15 cellular contexts compared by ENCODE assay signal in genomic region chr14:62029569-62029924, GRCh38.
DNase-seq lines count a peak whose midpoint lies in the region; ATAC-seq and TF ChIP-seq lines count a peak whose summit lies in the region.
"Had no signal": no experiment of that assay in that cellular context is flagged by ENCODE, and none has a peak within 500 bp of the region (broad histone marks: within the 10 kb centered on the region; RNA-seq: fewer than 3 reads in every experiment).

No MANE protein-coding gene starts in this region.

- TF ChIP-seq POLR2A in gastroesophageal sphincter (IDR thresholded peaks at IDR 0.05), result no peak

- H3K4me3 Mint-ChIP-seq in natural killer cell, result no peak overlapping the region
- no peak overlapping the region for H3K4me3 Mint-ChIP-seq in activated CD8-positive, alpha-beta T cell treated with anti-CD3 and anti-CD28 coated beads for 36 hours

- H3K9me3 ChIP-seq in gastroesophageal sphincter, result peaks cover 0 to 6% (median 0%) of the 10 kb centered on the region in 3 donors

- no peaks in the 10 kb centered on the region for H3K4me1 ChIP-seq in gastroesophageal sphincter
- H3K4me1 ChIP-seq: breast epithelium had no signal

- peak; percentile 78 for ATAC-seq in GM18499 (IDR thresholded peaks at IDR 0.05; ENCODE audit: insufficient read depth, unreplicated experiment)
- ATAC-seq in GM21367 (IDR thresholded peaks at IDR 0.05; ENCODE audit: unreplicated experiment), result peak; percentile 57
- ATAC-seq in HG02938 (IDR thresholded peaks at IDR 0.05; ENCODE audit: unreplicated experiment), result peak; percentile 66
- no peak for ATAC-seq in natural killer cell
- ATAC-seq in gastroesophageal sphincter, result no peak
- ATAC-seq in activated CD8-positive, alpha-beta T cell treated with anti-CD3 and anti-CD28 coated beads for 36 hours, result no peak
- ATAC-seq: stimulated activated memory B cell treated with anti-CD40 and anti-IgM and Interleukin-4, amounts not matched to agents 10 μg/mL and 1 μg/mL and 100 μg/mL, for 72 hours had no signal

- WGBS in gastroesophageal sphincter (ENCODE audit: low coverage in 1 of 2), 2 donors, result 66 to 76% methylated on average over 2 of the region's 2 CpGs

- POLR2A ChIA-PET in activated CD8-positive, alpha-beta T cell treated with anti-CD3 and anti-CD28 coated beads for 36 hours (lab: Charles Lee), result no interaction called here

- TF ChIP-seq CTCF in natural killer cell (IDR thresholded peaks at IDR 0.05), result no peak
- no peak for TF ChIP-seq CTCF in gastroesophageal sphincter (IDR thresholded peaks at IDR 0.05)
- no peak for TF ChIP-seq CTCF in activated CD8-positive, alpha-beta T cell treated with anti-CD3 and anti-CD28 coated beads for 36 hours (IDR thresholded peaks at IDR 0.05)

- no peaks in the 10 kb centered on the region for H3K36me3 ChIP-seq in gastroesophageal sphincter
- H3K36me3 ChIP-seq: breast epithelium had no signal

- H3K4me3 ChIP-seq in gastroesophageal sphincter, result no peak overlapping the region
- H3K4me3 ChIP-seq: breast epithelium had no signal

- H3K4me1 Mint-ChIP-seq in natural killer cell, result peaks cover 2% of the 10 kb centered on the region in 2 donors
- H3K4me1 Mint-ChIP-seq in activated CD8-positive, alpha-beta T cell treated with anti-CD3 and anti-CD28 coated beads for 36 hours (ENCODE audit: low read depth), result no peaks in the 10 kb centered on the region

- TF ChIP-seq EP300 in gastroesophageal sphincter (IDR thresholded peaks at IDR 0.05), result no peak

- CTCF ChIA-PET in activated CD8-positive, alpha-beta T cell treated with anti-CD3 and anti-CD28 coated beads for 36 hours (lab: Charles Lee), result no interaction called here

- peaks cover 8 to 14% of the 10 kb centered on the region in 2 donors for H3K27me3 Mint-ChIP-seq in natural killer cell (ENCODE audit: low read depth in 2 of 2)
- peaks cover 20% of the 10 kb centered on the region for H3K27me3 Mint-ChIP-seq in activated CD8-positive, alpha-beta T cell treated with anti-CD3 and anti-CD28 coated beads for 36 hours
- H3K27me3 Mint-ChIP-seq: stimulated activated memory B cell treated with anti-CD40 and anti-IgM and Interleukin-4, amounts not matched to agents 10 μg/mL and 1 μg/mL and 100 μg/mL, for 72 hours had no signal

- H3K27ac ChIP-seq in gastroesophageal sphincter, result no peak overlapping the region
- H3K27ac ChIP-seq: breast epithelium had no signal

- peaks cover 0 to under 1% of the 10 kb centered on the region in 2 donors for H3K9me3 Mint-ChIP-seq in natural killer cell
- H3K9me3 Mint-ChIP-seq in activated CD8-positive, alpha-beta T cell treated with anti-CD3 and anti-CD28 coated beads for 36 hours, result peaks cover 4% of the 10 kb centered on the region

- no peak overlapping the region for H3K27ac Mint-ChIP-seq in natural killer cell
- H3K27ac Mint-ChIP-seq in activated CD8-positive, alpha-beta T cell treated with anti-CD3 and anti-CD28 coated beads for 36 hours, result no peak overlapping the region
- H3K27ac Mint-ChIP-seq: stimulated activated memory B cell treated with anti-CD40 and anti-IgM and Interleukin-4, amounts not matched to agents 10 μg/mL and 1 μg/mL and 100 μg/mL, for 72 hours had no signal

- intact Hi-C loops in natural killer cell (cut with micrococcal nuclease), result no loop called here
- intact Hi-C loops in activated CD8-positive, alpha-beta T cell treated with anti-CD3 and anti-CD28 coated beads for 36 hours (cut with micrococcal nuclease), result no loop called here

- H3K36me3 Mint-ChIP-seq in natural killer cell, result peaks cover 6% of the 10 kb centered on the region
- no peaks in the 10 kb centered on the region for H3K36me3 Mint-ChIP-seq in activated CD8-positive, alpha-beta T cell treated with anti-CD3 and anti-CD28 coated beads for 36 hours (ENCODE audit: low read depth)
- H3K36me3 Mint-ChIP-seq: stimulated activated memory B cell treated with anti-CD40 and anti-IgM and Interleukin-4, amounts not matched to agents 10 μg/mL and 1 μg/mL and 100 μg/mL, for 72 hours had no signal

- no peaks in the 10 kb centered on the region for H3K27me3 ChIP-seq in gastroesophageal sphincter
- H3K27me3 ChIP-seq: breast epithelium had no signal

- DNase-seq in NCI-H146 (lab: John Stamatoyannopoulos, UW) (peak; percentile 44), natural killer cell (no peak)
- no peak for DNase-seq in activated CD8-positive, alpha-beta T cell treated with anti-CD3 and anti-CD28 coated beads for 36 hours
- DNase-seq in stimulated activated CD8-positive, alpha-beta memory T cell treated with anti-CD3 and anti-CD28 coated beads, Interleukin-4, amount 100 ng/mL, for 48 hours, result no peak
- DNase-seq: activated CD8-positive, alpha-beta memory T cell treated with anti-CD3 and anti-CD28 coated beads for 24 hours; HCEC 1CT; kidney; NCI-H1105; NCI-H748 treated with DMSO at 0.1 percent for 48 hours had no signal

Comparison
In these comparisons a context has a peak if more than half of its experiments do, and no peak if none do; other contexts are left out.
1. ATAC-seq: peak in GM18499 (single experiment), GM21367 (single experiment) and HG02938 (single experiment); none in natural killer cell (0 of 3), gastroesophageal sphincter (single experiment) and activated CD8-positive, alpha-beta T cell treated with anti-CD3 and anti-CD28 coated beads for 36 hours (single experiment).